In genomic region chr11:897226-898159, GRCh38 we compare ENCODE assay signal across 9 cellular contexts. TPM values are rescaled to one million over a fixed set of nuclear protein-coding genes. Genes with fewer than 3 reads are reported as not detected.
DNase-seq lines count a peak whose midpoint lies in the region; FAIRE-seq and TF ChIP-seq lines count a peak whose summit lies in the region.
"Had no signal": no experiment of that assay in that cellular context is flagged by ENCODE, and none has a peak within 500 bp of the region (broad histone marks: within the 10 kb centered on the region; RNA-seq: fewer than 3 reads in every experiment).

No MANE protein-coding gene starts in this region.

- H3K27me3 ChIP-seq in HUES6 (ENCODE audit: control insufficient read depth, insufficient read depth, low read length) (no peaks in the 10 kb centered on the region), neural progenitor cell (no peaks in the 10 kb centered on the region), Karpas-422 (ENCODE audit: low read length) (no peaks in the 10 kb centered on the region)
- H3K27me3 ChIP-seq: SJSA1 had no signal

- H3K79me2 ChIP-seq in neural progenitor cell (ENCODE audit: low read depth): no peaks in the 10 kb centered on the region
- H3K79me2 ChIP-seq in Karpas-422 (ENCODE audit: low read length): no peaks in the 10 kb centered on the region

- H3K36me3 ChIP-seq in HUES6 (ENCODE audit: control insufficient read depth, insufficient read depth, low read length) (peaks cover 46% of the 10 kb centered on the region), SK-N-MC (ENCODE audit: insufficient read depth, low read length) (peaks cover 38% of the 10 kb centered on the region; the same call in 1 of the 2 replicates), neural progenitor cell (no peaks in the 10 kb centered on the region), Karpas-422 (ENCODE audit: insufficient read depth, low read length) (no peaks in the 10 kb centered on the region)

- no peaks in the 10 kb centered on the region for H3K9me3 ChIP-seq in HUES6 (ENCODE audit: control insufficient read depth, insufficient read depth, low read depth, low read length)
- H3K9me3 ChIP-seq in SK-N-MC (ENCODE audit: low read depth, low read length): no peaks in the 10 kb centered on the region
- no peaks in the 10 kb centered on the region for H3K9me3 ChIP-seq in neural progenitor cell (ENCODE audit: low read depth)
- no peaks in the 10 kb centered on the region for H3K9me3 ChIP-seq in Karpas-422 (ENCODE audit: low read length)
- H3K9me3 ChIP-seq: SJSA1 had no signal

- H3F3A ChIP-seq in neural progenitor cell (ENCODE audit: low read depth): peaks cover 5% of the 10 kb centered on the region

- peaks cover 5% of the 10 kb centered on the region for H4K20me1 ChIP-seq in neural progenitor cell (ENCODE audit: low read depth)
- H4K20me1 ChIP-seq in Karpas-422 (ENCODE audit: insufficient read depth, low read depth, low read length): no peaks in the 10 kb centered on the region

- H3K4me2 ChIP-seq in neural progenitor cell: no peak overlapping the region
- H3K4me2 ChIP-seq in Karpas-422 (ENCODE audit: low read depth, low read length, poor library complexity, severe bottlenecking): no peak overlapping the region

- H3K9me3 Mint-ChIP-seq in neural progenitor cell: no peaks in the 10 kb centered on the region
- H3K9me3 Mint-ChIP-seq: CD4-positive, CD25-positive, alpha-beta regulatory T cell had no signal

- H3K27ac ChIP-seq in HUES6 (ENCODE audit: low read depth, low read length) (0 out of 2 replicates have a peak overlapping the region, but pooled peaks have one; percentile 43), SK-N-MC (peak overlapping the region; percentile 35; the same call in 1 of the 2 replicates), neural progenitor cell (peak overlapping the region; percentile 29), Karpas-422 (ENCODE audit: low read length) (no peak overlapping the region)
- H3K27ac ChIP-seq: SJSA1 had no signal

- H3K4me3 ChIP-seq in HUES6 (ENCODE audit: low read depth, low read length) (no peak overlapping the region), SK-N-MC (0 out of 2 replicates have a peak overlapping the region, but pooled peaks have one; percentile 9), neural progenitor cell (no peak overlapping the region), Karpas-422 (ENCODE audit: low read length) (no peak overlapping the region)
- H3K4me3 ChIP-seq: SJSA1 had no signal

- H3K9me2 ChIP-seq in Karpas-422 (replicated peaks; ENCODE audit: insufficient read depth, low read length): no peaks in the 10 kb centered on the region

- H2AFZ ChIP-seq in neural progenitor cell (replicated peaks): no peak overlapping the region
- no peak overlapping the region for H2AFZ ChIP-seq in Karpas-422 (ENCODE audit: low read length)

- H3K9ac ChIP-seq in HUES6 (ENCODE audit: low read length) (no peak overlapping the region), SK-N-MC (ENCODE audit: insufficient read length) (no peak overlapping the region), neural progenitor cell (peak overlapping the region; percentile 27), Karpas-422 (ENCODE audit: low read length) (no peak overlapping the region)

- peaks cover 3% of the 10 kb centered on the region for H3K27me3 Mint-ChIP-seq in neural progenitor cell (ENCODE audit: insufficient read depth, low read depth)
- H3K27me3 Mint-ChIP-seq: CD4-positive, CD25-positive, alpha-beta regulatory T cell had no signal

- TF ChIP-seq CTCF in neural progenitor cell (IDR thresholded peaks at IDR 0.05): no peak

- DNase-seq in SK-N-MC (ENCODE audit: low read depth, low spot score): no peak
- no peak for DNase-seq in neural progenitor cell (ENCODE audit: low spot score)
- DNase-seq in Karpas-422: no peak
- no peak for DNase-seq in NCI-H2029 (lab: John Stamatoyannopoulos, UW)
- DNase-seq in H54 (ENCODE audit: insufficient read length, low spot score): no peak
- DNase-seq: NCI-H187 treated with DMSO at 0.1 percent for 48 hours had no signal

- no peak overlapping the region for H3K4me3 Mint-ChIP-seq in neural progenitor cell
- H3K4me3 Mint-ChIP-seq: CD4-positive, CD25-positive, alpha-beta regulatory T cell had no signal

- peaks cover 4% of the 10 kb centered on the region for H3K36me3 Mint-ChIP-seq in neural progenitor cell

- no peak for TF ChIP-seq POLR2A in H54 (IDR thresholded peaks at IDR 0.05; ENCODE audit: low read depth, low read length)

- peaks cover 1% of the 10 kb centered on the region for H3K4me1 ChIP-seq in HUES6 (ENCODE audit: control insufficient read depth, insufficient read depth, low read length)
- H3K4me1 ChIP-seq in neural progenitor cell: no peaks in the 10 kb centered on the region
- H3K4me1 ChIP-seq in Karpas-422 (ENCODE audit: low read length): no peaks in the 10 kb centered on the region
- H3K4me1 ChIP-seq: SJSA1 had no signal

- peaks cover 2% of the 10 kb centered on the region for H3K4me1 Mint-ChIP-seq in neural progenitor cell

- no peak for FAIRE-seq in H54 (lab: Jason Lieb, UNC)

- no peak overlapping the region for H3K27ac Mint-ChIP-seq in neural progenitor cell
- H3K27ac Mint-ChIP-seq: CD4-positive, CD25-positive, alpha-beta regulatory T cell had no signal

RNA-seq across cellular contexts. Expression of gene CHID1, which starts 13.1 kb away (rescaled TPM):
- total RNA-seq in neural progenitor cell (ENCODE audit: low replicate concordance): 56.6 and 62.9 TPM in 2 replicates
- total RNA-seq in Karpas-422 (2014; rRNA removed; shearing (Covaris generic); ENCODE audit: low replicate concordance): 32.8 and 43.7 TPM in 2 replicates

RNA-seq across cellular contexts. Expression of gene AP2A2, which starts 28.2 kb away (rescaled TPM):
- total RNA-seq in neural progenitor cell (ENCODE audit: low replicate concordance): 50.4 and 67.5 TPM in 2 replicates
- total RNA-seq in Karpas-422 (2014; rRNA removed; shearing (Covaris generic); ENCODE audit: low replicate concordance): 20.0 and 34.6 TPM in 2 replicates

RNA-seq across cellular contexts. Expression of gene TSPAN4, which starts 54.8 kb away (rescaled TPM):
- 19.6 and 58.2 TPM in 2 replicates for total RNA-seq in neural progenitor cell (ENCODE audit: low replicate concordance)
- total RNA-seq in Karpas-422 (2014; rRNA removed; shearing (Covaris generic); ENCODE audit: low replicate concordance): 4.0 TPM in 1 of 2 replicates, not detected in the other

RNA-seq across cellular contexts. Expression of gene POLR2L, which starts 55.2 kb away (rescaled TPM):
- total RNA-seq in neural progenitor cell (ENCODE audit: low replicate concordance): 12.9 and 27.5 TPM in 2 replicates
- total RNA-seq in Karpas-422 (2014; rRNA removed; shearing (Covaris generic); ENCODE audit: low replicate concordance): 113 and 203 TPM in 2 replicates
